Comparison of ENCODE assay signal across 1 cellular context in the genomic region with DNA sequence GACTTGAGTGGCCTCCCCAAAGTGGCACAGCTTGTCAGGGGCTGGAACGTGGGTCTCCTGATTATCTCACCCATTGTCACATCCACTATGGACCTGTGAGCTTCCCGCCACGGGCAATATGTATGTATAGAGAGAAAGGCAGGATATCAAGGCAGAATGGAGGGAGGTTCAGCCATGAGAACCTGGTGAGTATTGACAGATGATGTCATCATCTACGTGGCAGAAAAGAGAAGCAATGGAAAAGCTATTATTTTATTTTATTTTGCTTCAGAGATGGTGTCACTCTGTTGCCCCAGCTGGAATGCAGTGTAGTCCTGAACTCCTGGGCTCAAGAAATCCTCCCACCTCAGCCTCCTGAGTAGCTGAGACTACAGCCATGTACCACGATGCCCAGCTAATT.
TF ChIP-seq lines count a peak whose summit lies in the region.

No MANE protein-coding gene starts in this region.

TF ChIP-seq in GM12878, 131 proteins besides CTCF, POLR2A, EP300 and RAD21:
- TF ChIP-seq ZSCAN29 (IDR thresholded peaks at IDR 0.05) (no peak), ATF7 (IDR thresholded peaks at IDR 0.05; ENCODE audit: low read depth) (0 out of 2 replicates have a peak, but pooled peaks have one; percentile 21), BMI1 (IDR thresholded peaks at IDR 0.05; ENCODE audit: borderline replicate concordance) (no peak)
